In genomic region chr20:46060301-46060881, GRCh38 we compare ENCODE assay signal across 9 cellular contexts. TPM values are rescaled to one million over a fixed set of nuclear protein-coding genes. Genes with fewer than 3 reads are reported as not detected.
DNase-seq lines count a peak whose midpoint lies in the region; ATAC-seq, FAIRE-seq and TF ChIP-seq lines count a peak whose summit lies in the region.
"Had no signal": no experiment of that assay in that cellular context is flagged by ENCODE, and none has a peak within 500 bp of the region (broad histone marks: within the 10 kb centered on the region; RNA-seq: fewer than 3 reads in every experiment).

No MANE protein-coding gene starts in this region.

- H3K27me3 ChIP-seq in thyroid gland, result no peaks in the 10 kb centered on the region

- peaks cover 64% of the 10 kb centered on the region for H3K4me1 Mint-ChIP-seq in activated naive CD8-positive, alpha-beta T cell treated with anti-CD3 and anti-CD28 coated beads, Interleukin-2, amount 50 U/mL, for 24 hours
- H3K4me1 Mint-ChIP-seq in naive B cell, result peaks cover 41 to 57% (median 49%) of the 10 kb centered on the region in 3 donors

- no peak for DNase-seq in GM12891 (ENCODE audit: insufficient read length, low spot score)
- DNase-seq in NCI-H2029 (lab: John Stamatoyannopoulos, UW), result peak; percentile 71
- DNase-seq in activated naive CD8-positive, alpha-beta T cell treated with anti-CD3 and anti-CD28 coated beads, Interleukin-2, amount 50 U/mL, for 24 hours, result no peak
- peak; percentile 24 for DNase-seq in naive B cell
- DNase-seq in frontal cortex (ENCODE audit: low spot score in 2 of 2), result no peak
- no peak for DNase-seq in mesenteric fat pad (ENCODE audit: low spot score)
- no peak for DNase-seq in thyroid gland
- DNase-seq: NCI-H1092 had no signal

- no peak for ATAC-seq in activated naive CD8-positive, alpha-beta T cell treated with anti-CD3 and anti-CD28 coated beads, Interleukin-2, amount 50 U/mL, for 24 hours
- ATAC-seq in naive B cell (ENCODE audit: low read depth in 2 of 2), result peak; percentile 32 to 34
- ATAC-seq: WTC11 had no signal

- peaks cover 29% of the 10 kb centered on the region for H3K27me3 Mint-ChIP-seq in activated naive CD8-positive, alpha-beta T cell treated with anti-CD3 and anti-CD28 coated beads, Interleukin-2, amount 50 U/mL, for 24 hours
- peaks cover 17 to 39% (median 18%) of the 10 kb centered on the region in 3 donors for H3K27me3 Mint-ChIP-seq in naive B cell

- peaks cover 0 to 31% of the 10 kb centered on the region in 2 donors for H3K4me1 ChIP-seq in thyroid gland

- no peaks in the 10 kb centered on the region for H3K9me3 Mint-ChIP-seq in activated naive CD8-positive, alpha-beta T cell treated with anti-CD3 and anti-CD28 coated beads, Interleukin-2, amount 50 U/mL, for 24 hours
- H3K9me3 Mint-ChIP-seq in naive B cell, result peaks cover 0 to 2% (median 0%) of the 10 kb centered on the region in 7 donors
- H3K9me3 Mint-ChIP-seq: WTC11 had no signal

- no peak overlapping the region for H3K27ac ChIP-seq in thyroid gland

- TF ChIP-seq POLR2A in GM12891 (IDR thresholded peaks at IDR 0.05; ENCODE audit: low read depth, low read length), result no peak
- TF ChIP-seq POLR2A in thyroid gland (IDR thresholded peaks at IDR 0.05), result no peak

- H3K27ac Mint-ChIP-seq in activated naive CD8-positive, alpha-beta T cell treated with anti-CD3 and anti-CD28 coated beads, Interleukin-2, amount 50 U/mL, for 24 hours, result peak overlapping the region; percentile 40
- peak overlapping the region in 3 of 6 donors; percentile 30 to 81 (median 68) for H3K27ac Mint-ChIP-seq in naive B cell
- H3K27ac Mint-ChIP-seq: WTC11 had no signal

- no peak overlapping the region for H3K4me3 Mint-ChIP-seq in activated naive CD8-positive, alpha-beta T cell treated with anti-CD3 and anti-CD28 coated beads, Interleukin-2, amount 50 U/mL, for 24 hours
- peak overlapping the region in 7 of 8 donors; percentile 29 to 81 (median 59) for H3K4me3 Mint-ChIP-seq in naive B cell
- H3K4me3 Mint-ChIP-seq: WTC11 had no signal

- TF ChIP-seq CTCF in thyroid gland (IDR thresholded peaks at IDR 0.05), result no peak

- FAIRE-seq in GM12891 (lab: Jason Lieb, UNC), result no peak
- FAIRE-seq in frontal cortex (lab: Jason Lieb, UNC), result no peak

- no peaks in the 10 kb centered on the region for H3K9me3 ChIP-seq in thyroid gland

- H3K36me3 Mint-ChIP-seq in activated naive CD8-positive, alpha-beta T cell treated with anti-CD3 and anti-CD28 coated beads, Interleukin-2, amount 50 U/mL, for 24 hours (ENCODE audit: low read depth), result peaks cover 52% of the 10 kb centered on the region
- peaks cover 54 to 58% of the 10 kb centered on the region in 2 donors for H3K36me3 Mint-ChIP-seq in naive B cell

- intact Hi-C loops in thyroid gland (cut with DNase I), result no loop called here

- no peak overlapping the region for H3K4me3 ChIP-seq in thyroid gland (replicated peaks in 1 of 3)

- peaks cover 41 to 54% of the 10 kb centered on the region in 2 donors for H3K36me3 ChIP-seq in thyroid gland

- 52 to 62% methylated on average over 2 of the region's 2 CpGs for WGBS in thyroid gland, 2 donors

TF ChIP-seq in GM12891, 5 proteins besides CTCF, POLR2A, EP300 and RAD21:
- no peak for TF ChIP-seq POLR2AphosphoS5 (IDR thresholded peaks at IDR 0.05; ENCODE audit: low read depth, low read length)
- peak; percentile 82 for TF ChIP-seq SPI1 (IDR thresholded peaks at IDR 0.05; ENCODE audit: low read depth, low read length)
- no peak for TF ChIP-seq TAF1 (IDR thresholded peaks at IDR 0.05; ENCODE audit: low read depth, low read length)
- TF ChIP-seq POU2F2 (IDR thresholded peaks at IDR 0.05; ENCODE audit: low read depth, low read length), result no peak

RNA-seq across cellular contexts. Expression of gene NCOA5, which starts 29.4 kb away (rescaled TPM):
- 13.5 TPM for polyA plus RNA-seq in GM12891 (2012; ENCODE audit: low read depth, missing spikeins)
- 10 to 100 TPM; 13.8 to 39.3 (median 27.3) TPM for polyA plus RNA-seq in naive B cell (ENCODE audit: low read depth in 6 of 6)
- 18.3 TPM for total RNA-seq in frontal cortex
- 23.3 TPM for total RNA-seq in mesenteric fat pad
- 10 to 100 TPM; 31.4 to 46.1 (median 37.4) TPM for total RNA-seq in thyroid gland

RNA-seq across cellular contexts. Expression of gene SLC12A5, which starts 31.4 kb away (rescaled TPM):
- 8.8 TPM for polyA plus RNA-seq in GM12891 (2012; ENCODE audit: low read depth, missing spikeins)
- not detected for polyA plus RNA-seq in naive B cell (ENCODE audit: low read depth in 6 of 6)
- total RNA-seq in frontal cortex (18.8 TPM), mesenteric fat pad (1.7 TPM), thyroid gland (1 to 10 TPM in 1 of 4 donors, not detected in 3; 1.6 TPM)

RNA-seq across cellular contexts. Expression of gene MMP9, which starts 51.7 kb away (rescaled TPM):
- polyA plus RNA-seq in GM12891 (2012; ENCODE audit: low read depth, missing spikeins), result 0.72 TPM
- under 1 TPM in 2 of 6 donors, not detected in 4; 0.19 to 0.25 TPM for polyA plus RNA-seq in naive B cell (ENCODE audit: low read depth in 6 of 6)
- under 0.01 TPM for total RNA-seq in frontal cortex
- 18.3 TPM for total RNA-seq in mesenteric fat pad
- total RNA-seq in thyroid gland, result 1 to 10 TPM in 2 of 4 donors, under 1 TPM in 2; 0.33 to 1.4 (median 1.1) TPM

RNA-seq across cellular contexts. Expression of gene CD40, which starts 57.7 kb away (rescaled TPM):
- polyA plus RNA-seq in GM12891 (2012; ENCODE audit: low read depth, missing spikeins), result 130 TPM
- 100 to 1,000 TPM; 273 to 368 (median 312) TPM for polyA plus RNA-seq in naive B cell (ENCODE audit: low read depth in 6 of 6)
- total RNA-seq in frontal cortex, result 0.41 TPM
- 17.3 TPM for total RNA-seq in mesenteric fat pad
- total RNA-seq in thyroid gland, result 10 to 100 TPM; 13.0 to 15.9 (median 15.0) TPM

Comparison
In these comparisons a context has a peak if more than half of its experiments do, and no peak if none do; other contexts are left out.
1. DNase-seq: peak in NCI-H2029 (single experiment) and naive B cell (single experiment); none in GM12891 (single experiment), activated naive CD8-positive, alpha-beta T cell treated with anti-CD3 and anti-CD28 coated beads, Interleukin-2, amount 50 U/mL, for 24 hours (single experiment), frontal cortex (0 of 2), mesenteric fat pad (single experiment) and thyroid gland (0 of 2).